ENCODE assay signal across 16 cellular contexts in genomic region chr19:39327318-39327717, GRCh38. TPM values are rescaled to one million over a fixed set of nuclear protein-coding genes. Genes with fewer than 3 reads are reported as not detected.
A peak's percentile ranks its signal among the peaks of the same experiment; 100 is the strongest.
DNase-seq lines count a peak whose midpoint lies in the region; ATAC-seq lines count a peak whose summit lies in the region.
"Had no signal": no experiment of that assay in that cellular context is flagged by ENCODE, and none has a peak within 500 bp of the region (broad histone marks: within the 10 kb centered on the region; RNA-seq: fewer than 3 reads in every experiment).

No MANE protein-coding gene starts in this region.

- H3K27me3 ChIP-seq in CD4-positive, alpha-beta memory T cell (ENCODE audit: insufficient read depth, low read length), result no peaks in the 10 kb centered on the region
- H3K27me3 ChIP-seq in neuronal stem cell (ENCODE audit: control insufficient read depth in 3 of 3, insufficient read depth in 3 of 3, low read depth in 1 of 3, low read length in 3 of 3), result peaks cover 0 to 15% (median 0%) of the 10 kb centered on the region in 3 experiments

- H2BK15ac ChIP-seq in neuronal stem cell (ENCODE audit: low read length), result no peak overlapping the region

- H3K27ac ChIP-seq in CD4-positive, alpha-beta memory T cell (ENCODE audit: low read depth, low read length), result peak overlapping the region; percentile 8
- H3K27ac ChIP-seq in neuronal stem cell (replicated peaks; ENCODE audit: low read length), result no peak overlapping the region

- no peak overlapping the region for H3K4ac ChIP-seq in neuronal stem cell (ENCODE audit: low read length)

- H2AK5ac ChIP-seq in neuronal stem cell (ENCODE audit: low read depth, low read length), result peak overlapping the region; percentile 6

- H3K27me3 Mint-ChIP-seq in activated T-cell treated with anti-CD3 and anti-CD28 coated beads, Interleukin-2, amount 50 U/mL, for 24 hours, result no peaks in the 10 kb centered on the region
- H3K27me3 Mint-ChIP-seq in activated T-cell treated with anti-CD3 and anti-CD28 coated beads, Interleukin-2, amount 50 U/mL, for 72 hours (ENCODE audit: low read depth), result no peaks in the 10 kb centered on the region
- no peaks in the 10 kb centered on the region for H3K27me3 Mint-ChIP-seq in CD4-positive, alpha-beta memory T cell
- H3K27me3 Mint-ChIP-seq in T-helper 17 cell, result no peaks in the 10 kb centered on the region

- no peaks in the 10 kb centered on the region for H3K79me1 ChIP-seq in neuronal stem cell (ENCODE audit: low read depth, low read length)

- ATAC-seq in activated T-cell treated with anti-CD3 and anti-CD28 coated beads, Interleukin-2, amount 50 U/mL, for 72 hours (replicated peaks in 1 of 2), result no peak
- no peak for ATAC-seq in T-helper 17 cell
- no peak for ATAC-seq in HG03135 (IDR thresholded peaks at IDR 0.05; ENCODE audit: unreplicated experiment)

- H3K9me3 ChIP-seq in CD4-positive, alpha-beta memory T cell (ENCODE audit: control insufficient read depth in 1 of 2, low read length in 2 of 2), result no peaks in the 10 kb centered on the region
- H3K9me3 ChIP-seq in T-helper 17 cell (ENCODE audit: control insufficient read depth, low read length, poor library complexity, severe bottlenecking), result no peaks in the 10 kb centered on the region
- no peaks in the 10 kb centered on the region for H3K9me3 ChIP-seq in neuronal stem cell (replicated peaks in 1 of 2; ENCODE audit: control insufficient read depth in 2 of 2, insufficient read depth in 1 of 2, low read depth in 1 of 2, low read length in 2 of 2)
- H3K9me3 ChIP-seq: HAP-1 had no signal

- peaks cover 41% of the 10 kb centered on the region for H3K4me1 Mint-ChIP-seq in activated T-cell treated with anti-CD3 and anti-CD28 coated beads, Interleukin-2, amount 50 U/mL, for 24 hours (ENCODE audit: low read depth)
- H3K4me1 Mint-ChIP-seq in activated T-cell treated with anti-CD3 and anti-CD28 coated beads, Interleukin-2, amount 50 U/mL, for 72 hours (ENCODE audit: low read depth), result peaks cover 35% of the 10 kb centered on the region
- peaks cover 19 to 49% (median 30%) of the 10 kb centered on the region in 4 donors for H3K4me1 Mint-ChIP-seq in CD4-positive, alpha-beta memory T cell
- H3K4me1 Mint-ChIP-seq in T-helper 17 cell, result peaks cover 27% of the 10 kb centered on the region

- no CpG with 5 or more reads among the region's 8 CpGs for WGBS in neuronal stem cell (ENCODE audit: extremely low coverage in 2 of 2, insufficient read length in 2 of 2, insufficient replicate concordance in 1 of 2), 2 donors

- H4K8ac ChIP-seq in neuronal stem cell (ENCODE audit: low read depth, low read length), result no peak overlapping the region

- DNase-seq in activated T-cell treated with anti-CD3 and anti-CD28 coated beads, Interleukin-2, amount 50 U/mL, for 24 hours, result no peak
- DNase-seq in activated T-cell treated with anti-CD3 and anti-CD28 coated beads, Interleukin-2, amount 50 U/mL, for 72 hours, result no peak
- DNase-seq in CD4-positive, alpha-beta memory T cell, result no peak
- DNase-seq in T-helper 17 cell (no peak), neuronal stem cell (ENCODE audit: low spot score) (no peak)
- DNase-seq in stimulated activated CD4-positive, alpha-beta T cell treated with anti-CD3 and anti-CD28 coated beads, Interleukin-12 subunit alpha, Interleukin-12 subunit beta, amount 100 ng/mL, for 4 hours, result no peak
- DNase-seq: SIG-M5 had no signal

- H3K4me2 ChIP-seq in neuronal stem cell (ENCODE audit: insufficient read depth, low read length, poor library complexity, severe bottlenecking), result no peak overlapping the region

- H3K36me3 ChIP-seq in CD4-positive, alpha-beta memory T cell (ENCODE audit: insufficient read depth, low read length), result peaks cover 30% of the 10 kb centered on the region
- no peaks in the 10 kb centered on the region for H3K36me3 ChIP-seq in neuronal stem cell (replicated peaks in 1 of 2; ENCODE audit: control insufficient read depth in 2 of 2, insufficient read depth in 2 of 2, low read length in 2 of 2)
- H3K36me3 ChIP-seq: HAP-1 had no signal

- no peaks in the 10 kb centered on the region for H3K9me3 Mint-ChIP-seq in activated T-cell treated with anti-CD3 and anti-CD28 coated beads, Interleukin-2, amount 50 U/mL, for 24 hours
- H3K9me3 Mint-ChIP-seq in activated T-cell treated with anti-CD3 and anti-CD28 coated beads, Interleukin-2, amount 50 U/mL, for 72 hours, result no peaks in the 10 kb centered on the region
- H3K9me3 Mint-ChIP-seq in CD4-positive, alpha-beta memory T cell, result no peaks in the 10 kb centered on the region
- H3K9me3 Mint-ChIP-seq: CD8-positive, alpha-beta T cell; IgD-negative memory B cell had no signal

- no peak overlapping the region for H3K14ac ChIP-seq in neuronal stem cell (ENCODE audit: low read length)

- peaks cover 51% of the 10 kb centered on the region for H3K36me3 Mint-ChIP-seq in activated T-cell treated with anti-CD3 and anti-CD28 coated beads, Interleukin-2, amount 50 U/mL, for 24 hours (ENCODE audit: low read depth)
- H3K36me3 Mint-ChIP-seq in activated T-cell treated with anti-CD3 and anti-CD28 coated beads, Interleukin-2, amount 50 U/mL, for 72 hours (ENCODE audit: insufficient read depth in 2 of 2), result peaks cover 0 to 17% of the 10 kb centered on the region in 2 donors
- peaks cover 11 to 47% of the 10 kb centered on the region in 2 donors for H3K36me3 Mint-ChIP-seq in CD4-positive, alpha-beta memory T cell
- no peaks in the 10 kb centered on the region for H3K36me3 Mint-ChIP-seq in T-helper 17 cell (ENCODE audit: low read depth)

- intact Hi-C loops in CD4-positive, alpha-beta memory T cell (cut with micrococcal nuclease), result loop anchor here (5.0 to 10.0 kb wide), 2 partner anchors 207 to 275 kb away; partner anchors contain the start of gene EID2B

- no peak overlapping the region for H2BK120ac ChIP-seq in neuronal stem cell (ENCODE audit: low read depth, low read length)

- no peak overlapping the region for H3K9ac ChIP-seq in neuronal stem cell (ENCODE audit: low read depth, low read length, poor library complexity)

- H3K4me1 ChIP-seq in CD4-positive, alpha-beta memory T cell (ENCODE audit: insufficient read depth, low read length), result peaks cover 56% of the 10 kb centered on the region
- peaks cover 11% of the 10 kb centered on the region in 2 donors for H3K4me1 ChIP-seq in neuronal stem cell (ENCODE audit: control insufficient read depth in 2 of 2, insufficient read depth in 1 of 2, low read depth in 1 of 2, low read length in 2 of 2)
- H3K4me1 ChIP-seq: HAP-1 had no signal

- no peak overlapping the region for H2BK12ac ChIP-seq in neuronal stem cell (ENCODE audit: low read length)

- H3K27ac Mint-ChIP-seq in activated T-cell treated with anti-CD3 and anti-CD28 coated beads, Interleukin-2, amount 50 U/mL, for 24 hours, result peak overlapping the region; percentile 65
- no peak overlapping the region for H3K27ac Mint-ChIP-seq in activated T-cell treated with anti-CD3 and anti-CD28 coated beads, Interleukin-2, amount 50 U/mL, for 72 hours
- peak overlapping the region in 5 of 7 donors; percentile 44 to 92 (median 80) for H3K27ac Mint-ChIP-seq in CD4-positive, alpha-beta memory T cell
- H3K27ac Mint-ChIP-seq in T-helper 17 cell, result peak overlapping the region; percentile 87

- no peak overlapping the region for H3K18ac ChIP-seq in neuronal stem cell (ENCODE audit: low read length)

- peak overlapping the region; percentile 76 for H2AFZ ChIP-seq in neuronal stem cell (ENCODE audit: low read length)

- CTCF ChIA-PET in CD4-positive, alpha-beta memory T cell (lab: Charles Lee; ENCODE audit: partially characterized antibody), result interaction anchor here (0.6 to 6.4 kb wide), 16 partner anchors 9 to 365 kb away, joined by 3 to 57 read pairs (median 6); partner anchors contain the start of genes GMFG, PAK4 and SAMD4B

- H4K91ac ChIP-seq in neuronal stem cell (ENCODE audit: low read depth, low read length, poor library complexity), result no peak overlapping the region

- no peak overlapping the region for H2BK5ac ChIP-seq in neuronal stem cell (ENCODE audit: low read length)

- no peak overlapping the region for H3K4me3 ChIP-seq in CD4-positive, alpha-beta memory T cell (ENCODE audit: low read length in 2 of 2)
- no peak overlapping the region for H3K4me3 ChIP-seq in neuronal stem cell (ENCODE audit: low read length in 2 of 2)
- H3K4me3 ChIP-seq: HAP-1 had no signal

- no peak overlapping the region for H3K4me3 Mint-ChIP-seq in activated T-cell treated with anti-CD3 and anti-CD28 coated beads, Interleukin-2, amount 50 U/mL, for 24 hours
- H3K4me3 Mint-ChIP-seq in activated T-cell treated with anti-CD3 and anti-CD28 coated beads, Interleukin-2, amount 50 U/mL, for 72 hours, result no peak overlapping the region
- H3K4me3 Mint-ChIP-seq in CD4-positive, alpha-beta memory T cell, result no peak overlapping the region
- H3K4me3 Mint-ChIP-seq in T-helper 17 cell, result no peak overlapping the region
- H3K4me3 Mint-ChIP-seq: CD8-positive, alpha-beta T cell had no signal

- H3K23ac ChIP-seq in neuronal stem cell (ENCODE audit: low read depth, low read length, poor library complexity), result no peak overlapping the region

- POLR2A ChIA-PET in CD4-positive, alpha-beta memory T cell (lab: Charles Lee; ENCODE audit: partially characterized antibody), result interaction anchor here (1.1 to 2.5 kb wide), 6 partner anchors 9 to 244 kb away, joined by 3 to 12 read pairs (median 4); partner anchors contain the start of genes GMFG, PAK4, RPS16 and SAMD4B

RNA-seq across cellular contexts. Expression of gene LRFN1, which starts 6.7 kb away (rescaled TPM):
- total RNA-seq in activated T-cell treated with anti-CD3 and anti-CD28 coated beads, Interleukin-2, amount 50 U/mL, for 72 hours, result 1 to 10 TPM; 4.5 to 6.7 TPM
- 1 to 10 TPM; 8.4 to 8.5 TPM for total RNA-seq in CD4-positive, alpha-beta memory T cell
- polyA plus RNA-seq in CD4-positive, alpha-beta memory T cell, result 1 to 10 TPM; 2.0 to 4.5 TPM
- 1 to 10 TPM; 2.2 to 3.7 TPM for total RNA-seq in T-helper 17 cell
- polyA plus RNA-seq in neuronal stem cell (2013, experiment 1 of 2), result 8.3 TPM
- 7.4 TPM for polyA plus RNA-seq in neuronal stem cell (2013, experiment 2 of 2)
- total RNA-seq: LHCN-M2 had no signal

RNA-seq across cellular contexts. Expression of gene GMFG, which starts 8.5 kb away (rescaled TPM):
- 100 to 1,000 TPM; 351 to 353 TPM for total RNA-seq in activated T-cell treated with anti-CD3 and anti-CD28 coated beads, Interleukin-2, amount 50 U/mL, for 72 hours
- total RNA-seq in CD4-positive, alpha-beta memory T cell, result 100 to 1,000 TPM; 384 to 389 TPM
- 1,000 to 10,000 TPM; 1,040 to 1,509 TPM for polyA plus RNA-seq in CD4-positive, alpha-beta memory T cell
- 100 to 1,000 TPM; 351 to 377 TPM for total RNA-seq in T-helper 17 cell
- polyA plus RNA-seq in neuronal stem cell (2013, experiment 1 of 2), result 0.38 TPM
- polyA plus RNA-seq in neuronal stem cell (2013, experiment 2 of 2), result 0.42 TPM
- total RNA-seq: A673, G401, LHCN-M2, NCI-H460 had no signal

RNA-seq across cellular contexts. Expression of gene SAMD4B, which starts 14.9 kb away (rescaled TPM):
- total RNA-seq in activated T-cell treated with anti-CD3 and anti-CD28 coated beads, Interleukin-2, amount 50 U/mL, for 72 hours, result 10 to 100 TPM; 59.6 to 63.6 TPM
- total RNA-seq in CD4-positive, alpha-beta memory T cell, result 10 to 100 TPM; 65.0 to 79.6 TPM
- polyA plus RNA-seq in CD4-positive, alpha-beta memory T cell, result 10 to 100 TPM in 1 of 2 donors, 1 to 10 TPM in 1; 7.3 to 20.2 TPM
- total RNA-seq in T-helper 17 cell, result 10 to 100 TPM; 64.2 to 93.2 TPM
- polyA plus RNA-seq in neuronal stem cell (2013, experiment 1 of 2), result 135 TPM
- polyA plus RNA-seq in neuronal stem cell (2013, experiment 2 of 2), result 135 TPM

RNA-seq across cellular contexts. Expression of gene IFNL1, which starts 31.1 kb away (rescaled TPM):
- total RNA-seq in activated T-cell treated with anti-CD3 and anti-CD28 coated beads, Interleukin-2, amount 50 U/mL, for 72 hours, result 1 to 10 TPM in 1 of 2 donors, under 1 TPM in 1; 0.29 to 1.7 TPM
- not detected for total RNA-seq in CD4-positive, alpha-beta memory T cell
- 1 to 10 TPM in 1 of 2 donors, not detected in 1; 1.6 TPM for polyA plus RNA-seq in CD4-positive, alpha-beta memory T cell
- total RNA-seq in T-helper 17 cell, result not detected
- polyA plus RNA-seq in neuronal stem cell (2013, experiment 1 of 2), result not detected
- polyA plus RNA-seq in neuronal stem cell (2013, experiment 2 of 2), result not detected
- total RNA-seq: A673, G401, HT1080, LHCN-M2, NCI-H460 had no signal
- polyA plus RNA-seq: IgD-negative memory B cell had no signal

RNA-seq across cellular contexts. Expression of gene IFNL2, which starts 59.1 kb away (rescaled TPM):
- under 1 TPM in 1 of 2 donors, not detected in 1; 0.46 TPM for total RNA-seq in activated T-cell treated with anti-CD3 and anti-CD28 coated beads, Interleukin-2, amount 50 U/mL, for 72 hours
- not detected for total RNA-seq in CD4-positive, alpha-beta memory T cell
- polyA plus RNA-seq in CD4-positive, alpha-beta memory T cell, result not detected
- total RNA-seq in T-helper 17 cell, result not detected
- not detected for polyA plus RNA-seq in neuronal stem cell (2013, experiment 1 of 2)
- not detected for polyA plus RNA-seq in neuronal stem cell (2013, experiment 2 of 2)
- total RNA-seq: A673; CD8-positive, alpha-beta T cell; G401; HT1080; LHCN-M2; NCI-H460 had no signal
- polyA plus RNA-seq: IgD-negative memory B cell had no signal
